Comparison of ENCODE assay signal across 13 cellular contexts in genomic region chr20:3900187-3900604, GRCh38. TPM values are rescaled to one million over a fixed set of nuclear protein-coding genes. Genes with fewer than 3 reads are reported as not detected.
DNase-seq lines count a peak whose midpoint lies in the region; ATAC-seq and TF ChIP-seq lines count a peak whose summit lies in the region.
"Had no signal": no experiment of that assay in that cellular context is flagged by ENCODE, and none has a peak within 500 bp of the region (broad histone marks: within the 10 kb centered on the region; RNA-seq: fewer than 3 reads in every experiment).

No MANE protein-coding gene starts in this region.

- H3K27ac ChIP-seq in CD4-positive, CD25-positive, alpha-beta regulatory T cell (ENCODE audit: insufficient read depth, low read length, poor library complexity, severe bottlenecking) = peak overlapping the region; percentile 34
- H3K27ac ChIP-seq in HL-60 (replicated peaks) = 0 out of 2 replicates have a peak overlapping the region, but pooled peaks have one; percentile 4
- H3K27ac ChIP-seq: neural progenitor cell had no signal

- peak overlapping the region in 3 of 4 donors; percentile 56 to 86 (median 82) for H3K4me3 Mint-ChIP-seq in CD4-positive, CD25-positive, alpha-beta regulatory T cell
- H3K4me3 Mint-ChIP-seq in activated CD4-positive, alpha-beta memory T cell treated with anti-CD3 and anti-CD28 coated beads, Interleukin-2, amount 10 ng/mL, durations not matched to agents 7 days and 5 days = no peak overlapping the region
- H3K4me3 Mint-ChIP-seq: neural progenitor cell had no signal

- peaks cover 15% of the 10 kb centered on the region for H3K36me3 Mint-ChIP-seq in CD4-positive, CD25-positive, alpha-beta regulatory T cell
- H3K36me3 Mint-ChIP-seq in activated CD4-positive, alpha-beta memory T cell treated with anti-CD3 and anti-CD28 coated beads, Interleukin-2, amount 10 ng/mL, durations not matched to agents 7 days and 5 days (ENCODE audit: low read depth) = peaks cover 33% of the 10 kb centered on the region

- TF ChIP-seq CTCF in HL-60 (IDR thresholded peaks at IDR 0.05; ENCODE audit: insufficient read depth, low read length) = no peak

- no peak for DNase-seq in CD4-positive, CD25-positive, alpha-beta regulatory T cell
- DNase-seq in HL-60 (ENCODE audit: low read depth in 1 of 2, low spot score in 1 of 2) (no peak), lung microvascular endothelial cell (ENCODE audit: low read depth in 2 of 2) (peak; percentile 27 to 37), C1 segment of cervical spinal cord (lab: John Stamatoyannopoulos, UW) (no peak), HuH-7.5 (ENCODE audit: low spot score) (no peak), foreskin melanocyte (no peak)
- DNase-seq in activated CD4-positive, alpha-beta memory T cell treated with anti-CD3 and anti-CD28 coated beads, Interleukin-2, amount 10 ng/mL, durations not matched to agents 7 days and 5 days = no peak
- DNase-seq: activated effector memory CD4-positive, alpha-beta T cell treated with Interleukin-2 at 50 U/mL for 16 hours; Calu3; T-helper 9 cell had no signal

- no peaks in the 10 kb centered on the region for H3K9me3 ChIP-seq in CD4-positive, CD25-positive, alpha-beta regulatory T cell (ENCODE audit: control insufficient read depth in 2 of 2, low read length in 2 of 2)

- POLR2A ChIA-PET in activated CD4-positive, alpha-beta memory T cell treated with anti-CD3 and anti-CD28 coated beads, Interleukin-2, amount 10 ng/mL, durations not matched to agents 7 days and 5 days (lab: Charles Lee) = interaction anchor here (1.3 to 2.3 kb wide), 2 partner anchors 9 to 90 kb away, joined by 3 to 15 read pairs; no protein-coding TSS in a partner anchor

- peaks cover 0 to 2% (median 0%) of the 10 kb centered on the region in 7 donors for H3K9me3 Mint-ChIP-seq in CD4-positive, CD25-positive, alpha-beta regulatory T cell
- no peaks in the 10 kb centered on the region for H3K9me3 Mint-ChIP-seq in activated CD4-positive, alpha-beta memory T cell treated with anti-CD3 and anti-CD28 coated beads, Interleukin-2, amount 10 ng/mL, durations not matched to agents 7 days and 5 days
- H3K9me3 Mint-ChIP-seq: neural progenitor cell had no signal

- no peaks in the 10 kb centered on the region for H3K36me3 ChIP-seq in CD4-positive, CD25-positive, alpha-beta regulatory T cell (ENCODE audit: control insufficient read depth, insufficient read depth, low read length)
- H3K36me3 ChIP-seq: neural progenitor cell had no signal

- H3K4me1 ChIP-seq in CD4-positive, CD25-positive, alpha-beta regulatory T cell (ENCODE audit: control insufficient read depth, insufficient read depth, low read length, poor library complexity, severe bottlenecking) = peaks cover 91% of the 10 kb centered on the region
- H3K4me1 ChIP-seq: neural progenitor cell had no signal

- peak; percentile 18 to 26 for ATAC-seq in CD4-positive, CD25-positive, alpha-beta regulatory T cell (ENCODE audit: low read depth in 2 of 2)
- ATAC-seq in GM21619 (IDR thresholded peaks at IDR 0.05; ENCODE audit: unreplicated experiment) = no peak
- ATAC-seq: K562 had no signal

- H3K4me1 Mint-ChIP-seq in CD4-positive, CD25-positive, alpha-beta regulatory T cell = peaks cover 35 to 95% (median 63%) of the 10 kb centered on the region in 4 donors
- peaks cover 76% of the 10 kb centered on the region for H3K4me1 Mint-ChIP-seq in activated CD4-positive, alpha-beta memory T cell treated with anti-CD3 and anti-CD28 coated beads, Interleukin-2, amount 10 ng/mL, durations not matched to agents 7 days and 5 days

- H3K27me3 ChIP-seq in CD4-positive, CD25-positive, alpha-beta regulatory T cell (ENCODE audit: control insufficient read depth, insufficient read depth, low read length) = no peaks in the 10 kb centered on the region
- H3K27me3 ChIP-seq in HL-60 (ENCODE audit: insufficient read depth, poor library complexity, severe bottlenecking) = no peaks in the 10 kb centered on the region
- H3K27me3 ChIP-seq: neural progenitor cell had no signal

- peak overlapping the region; percentile 62 to 98 (median 84) for H3K27ac Mint-ChIP-seq in CD4-positive, CD25-positive, alpha-beta regulatory T cell
- H3K27ac Mint-ChIP-seq in activated CD4-positive, alpha-beta memory T cell treated with anti-CD3 and anti-CD28 coated beads, Interleukin-2, amount 10 ng/mL, durations not matched to agents 7 days and 5 days = peak overlapping the region; percentile 9
- H3K27ac Mint-ChIP-seq: neural progenitor cell had no signal

- peak overlapping the region; percentile 49 for H3K4me3 ChIP-seq in CD4-positive, CD25-positive, alpha-beta regulatory T cell (ENCODE audit: low read depth, low read length)
- no peak overlapping the region for H3K4me3 ChIP-seq in HL-60 (replicated peaks; ENCODE audit: insufficient read depth, low read length)
- H3K4me3 ChIP-seq: K562, neural progenitor cell had no signal

- no peaks in the 10 kb centered on the region for H3K27me3 Mint-ChIP-seq in CD4-positive, CD25-positive, alpha-beta regulatory T cell
- H3K27me3 Mint-ChIP-seq in activated CD4-positive, alpha-beta memory T cell treated with anti-CD3 and anti-CD28 coated beads, Interleukin-2, amount 10 ng/mL, durations not matched to agents 7 days and 5 days = no peaks in the 10 kb centered on the region

- CTCF ChIA-PET in activated CD4-positive, alpha-beta memory T cell treated with anti-CD3 and anti-CD28 coated beads, Interleukin-2, amount 10 ng/mL, durations not matched to agents 7 days and 5 days (lab: Charles Lee) = no interaction called here

RNA-seq across cellular contexts. Expression of gene PANK2, which starts 11.0 kb away (rescaled TPM):
- total RNA-seq in CD4-positive, CD25-positive, alpha-beta regulatory T cell = 63.2 TPM
- 10 to 100 TPM; 44.4 to 59.3 (median 49.8) TPM for polyA plus RNA-seq in CD4-positive, CD25-positive, alpha-beta regulatory T cell
- 10 to 100 TPM; 63.3 to 63.8 TPM for total RNA-seq in activated CD4-positive, alpha-beta memory T cell treated with anti-CD3 and anti-CD28 coated beads, Interleukin-2, amount 10 ng/mL, durations not matched to agents 7 days and 5 days
- total RNA-seq in lung microvascular endothelial cell = 27.9 and 31.0 TPM in 2 replicates

RNA-seq across cellular contexts. Expression of gene MAVS, which starts 53.6 kb away (rescaled TPM):
- 26.1 TPM for total RNA-seq in CD4-positive, CD25-positive, alpha-beta regulatory T cell
- 1 to 10 TPM; 3.5 to 4.7 (median 3.8) TPM for polyA plus RNA-seq in CD4-positive, CD25-positive, alpha-beta regulatory T cell
- 10 to 100 TPM; 31.1 to 31.6 TPM for total RNA-seq in activated CD4-positive, alpha-beta memory T cell treated with anti-CD3 and anti-CD28 coated beads, Interleukin-2, amount 10 ng/mL, durations not matched to agents 7 days and 5 days
- 12.4 and 15.9 TPM in 2 replicates for total RNA-seq in lung microvascular endothelial cell

Comparison
In these comparisons a context has a peak if more than half of its experiments do, and no peak if none do; other contexts are left out.
1. DNase-seq: peak in lung microvascular endothelial cell (2 of 2); none in CD4-positive, CD25-positive, alpha-beta regulatory T cell (0 of 3), HL-60 (0 of 2), activated CD4-positive, alpha-beta memory T cell treated with anti-CD3 and anti-CD28 coated beads, Interleukin-2, amount 10 ng/mL, durations not matched to agents 7 days and 5 days (single experiment), C1 segment of cervical spinal cord (0 of 14), HuH-7.5 (single experiment) and foreskin melanocyte (single experiment).